In the genomic region with DNA sequence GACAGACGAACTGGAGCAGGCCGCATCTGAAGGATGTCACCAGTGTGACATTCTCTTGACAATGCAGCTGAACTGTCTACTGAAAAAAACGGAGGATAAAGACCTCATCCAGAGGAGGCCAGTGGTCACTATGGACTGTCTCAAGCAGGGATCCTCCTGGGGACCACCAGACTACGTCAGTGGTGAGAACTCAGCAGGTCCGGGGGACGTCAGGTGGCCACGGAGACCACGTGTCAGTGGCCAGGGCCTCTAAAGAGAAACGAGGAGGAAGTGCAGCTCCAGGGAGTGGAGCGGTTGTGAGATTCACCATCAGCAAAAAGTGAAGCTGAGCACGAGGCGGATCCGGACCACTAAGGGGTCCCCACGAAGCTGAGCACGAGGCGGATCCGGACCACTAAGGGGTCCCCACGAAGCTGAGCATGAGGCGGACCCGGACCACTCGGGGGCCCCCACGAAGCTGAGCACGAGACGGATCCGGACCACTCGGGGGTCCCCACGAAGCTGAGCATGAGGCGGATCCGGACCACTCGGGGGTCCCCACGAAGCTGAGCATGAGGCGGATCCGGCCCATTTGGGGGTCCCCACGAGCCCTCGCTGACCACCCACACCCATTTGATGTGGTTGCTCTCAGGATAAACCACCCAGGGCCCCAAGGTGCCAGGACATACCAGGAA, we compare ENCODE assay signal across 14 cellular contexts.
"Had no signal": no experiment of that assay in that cellular context is flagged by ENCODE, and none has a peak within 500 bp of the region (broad histone marks: within the 10 kb centered on the region; RNA-seq: fewer than 3 reads in every experiment).

No MANE protein-coding gene starts in this region.

- H3K36me3 Mint-ChIP-seq: stimulated activated memory B cell treated with anti-CD40 and anti-IgM and Interleukin-4, amounts not matched to agents 10 μg/mL and 1 μg/mL and 100 μg/mL, for 72 hours had no signal

- H3K27me3 Mint-ChIP-seq: activated CD4-positive, alpha-beta memory T cell treated with anti-CD3 and anti-CD28 coated beads, Interleukin-2, amount 10 ng/mL, durations not matched to agents 7 days and 5 days; activated naive CD4-positive, alpha-beta T cell treated with anti-CD3 and anti-CD28 coated beads, Interleukin-2, amount 10 ng/mL, durations not matched to agents 7 days and 5 days; effector memory CD8-positive, alpha-beta T cell; stimulated activated memory B cell treated with anti-CD40 and anti-IgM and Interleukin-4, amounts not matched to agents 10 μg/mL and 1 μg/mL and 100 μg/mL, for 72 hours had no signal

- H3K27me3 ChIP-seq: cardiac muscle cell, foreskin keratinocyte, pancreas, upper lobe of right lung had no signal

- H3K36me3 ChIP-seq: cardiac muscle cell, pancreas, upper lobe of right lung had no signal

- H3K4me1 Mint-ChIP-seq: activated CD4-positive, alpha-beta memory T cell treated with anti-CD3 and anti-CD28 coated beads, Interleukin-2, amount 10 ng/mL, durations not matched to agents 7 days and 5 days; activated naive CD4-positive, alpha-beta T cell treated with anti-CD3 and anti-CD28 coated beads, Interleukin-2, amount 10 ng/mL, durations not matched to agents 7 days and 5 days had no signal

- H3K9me3 ChIP-seq: lower lobe of right lung, pancreas, upper lobe of right lung had no signal

- H3K4me3 Mint-ChIP-seq: activated CD4-positive, alpha-beta memory T cell treated with anti-CD3 and anti-CD28 coated beads, Interleukin-2, amount 10 ng/mL, durations not matched to agents 7 days and 5 days; activated naive CD4-positive, alpha-beta T cell treated with anti-CD3 and anti-CD28 coated beads, Interleukin-2, amount 10 ng/mL, durations not matched to agents 7 days and 5 days; effector memory CD8-positive, alpha-beta T cell; stimulated activated memory B cell treated with anti-CD40 and anti-IgM and Interleukin-4, amounts not matched to agents 10 μg/mL and 1 μg/mL and 100 μg/mL, for 72 hours had no signal

- H3K9me3 Mint-ChIP-seq: activated CD4-positive, alpha-beta memory T cell treated with anti-CD3 and anti-CD28 coated beads, Interleukin-2, amount 10 ng/mL, durations not matched to agents 7 days and 5 days; activated naive CD4-positive, alpha-beta T cell treated with anti-CD3 and anti-CD28 coated beads, Interleukin-2, amount 10 ng/mL, durations not matched to agents 7 days and 5 days; effector memory CD8-positive, alpha-beta T cell; stimulated activated memory B cell treated with anti-CD40 and anti-IgM and Interleukin-4, amounts not matched to agents 10 μg/mL and 1 μg/mL and 100 μg/mL, for 72 hours had no signal

- H3K4me1 ChIP-seq: foreskin keratinocyte, lower lobe of right lung, upper lobe of right lung had no signal

- ATAC-seq: effector memory CD8-positive, alpha-beta T cell; sciatic nerve; stimulated activated memory B cell treated with anti-CD40 and anti-IgM and Interleukin-4, amounts not matched to agents 10 μg/mL and 1 μg/mL and 100 μg/mL, for 72 hours had no signal

- H3K27ac Mint-ChIP-seq: activated CD4-positive, alpha-beta memory T cell treated with anti-CD3 and anti-CD28 coated beads, Interleukin-2, amount 10 ng/mL, durations not matched to agents 7 days and 5 days; activated naive CD4-positive, alpha-beta T cell treated with anti-CD3 and anti-CD28 coated beads, Interleukin-2, amount 10 ng/mL, durations not matched to agents 7 days and 5 days; stimulated activated memory B cell treated with anti-CD40 and anti-IgM and Interleukin-4, amounts not matched to agents 10 μg/mL and 1 μg/mL and 100 μg/mL, for 72 hours had no signal

- DNase-seq: activated CD4-positive, alpha-beta memory T cell treated with anti-CD3 and anti-CD28 coated beads, Interleukin-2, amount 10 ng/mL, durations not matched to agents 7 days and 5 days; activated CD4-positive, alpha-beta T cell treated with anti-CD3 and anti-CD28 coated beads for 48 hours; activated naive CD4-positive, alpha-beta T cell treated with anti-CD3 and anti-CD28 coated beads, Interleukin-2, amount 10 ng/mL, durations not matched to agents 7 days and 5 days; activated T-cell treated with anti-CD3 and anti-CD28 coated beads, Interleukin-2, amount 50 U/mL, for 1 hour; effector memory CD8-positive, alpha-beta T cell; lower lobe of right lung; pancreas; stimulated activated CD4-positive, alpha-beta T cell treated with anti-CD3 and anti-CD28 coated beads, Interleukin-4, amount 100 ng/mL, for 24 hours; upper lobe of right lung had no signal

- H3K4me3 ChIP-seq: cardiac muscle cell, lower lobe of right lung, pancreas, upper lobe of right lung had no signal

- H3K27ac ChIP-seq: cardiac muscle cell, epithelial cell of prostate, foreskin keratinocyte, pancreas, upper lobe of right lung had no signal
